Comparison of ENCODE assay signal across 8 cellular contexts in genomic region chr6:42783876-42784738, GRCh38. TPM values are rescaled to one million over a fixed set of nuclear protein-coding genes. Genes with fewer than 3 reads are reported as not detected.
DNase-seq lines count a peak whose midpoint lies in the region; ATAC-seq and TF ChIP-seq lines count a peak whose summit lies in the region.

No MANE protein-coding gene starts in this region.

- H3K9me2 ChIP-seq in SU-DHL-6 (replicated peaks; ENCODE audit: insufficient read depth, low read length) = no peaks in the 10 kb centered on the region

- peaks cover 73% of the 10 kb centered on the region for H3F3A ChIP-seq in SU-DHL-6 (ENCODE audit: insufficient read depth)

- DNase-seq in fibroblast of mammary gland (ENCODE audit: low read depth) (peak; percentile 14), ovary (no peak), LoVo (ENCODE audit: low spot score) (no peak)

- peaks cover 73% of the 10 kb centered on the region for H3K79me2 ChIP-seq in SU-DHL-6 (ENCODE audit: insufficient read depth, low read length)

- peak overlapping the region; percentile 12 for H2AFZ ChIP-seq in SU-DHL-6 (ENCODE audit: low read depth, low read length, severe bottlenecking)

- H3K36me3 ChIP-seq in SU-DHL-6 (ENCODE audit: low read length) = peaks cover 4% of the 10 kb centered on the region; the same call in 1 of the 2 replicates
- H3K36me3 ChIP-seq in ovary = no peaks in the 10 kb centered on the region

- WGBS in ovary, 3 donors = 0 to 1% (median 0%) methylated on average over 11 of the region's 11 CpGs

- peak overlapping the region; percentile 72 for H3K4me3 ChIP-seq in SU-DHL-6 (ENCODE audit: insufficient read depth, low read length, poor library complexity, severe bottlenecking)
- H3K4me3 ChIP-seq in fibroblast of mammary gland (ENCODE audit: control insufficient read depth, low read depth, low read length) = peak overlapping the region; percentile 78
- H3K4me3 ChIP-seq in ovary = peak overlapping the region; percentile 67

- H3K27me3 ChIP-seq in SU-DHL-6 (ENCODE audit: low read length) (no peaks in the 10 kb centered on the region), ovary (no peaks in the 10 kb centered on the region)

- H3K27ac ChIP-seq in 22Rv1 (peak overlapping the region; percentile 99), SU-DHL-6 (ENCODE audit: low read depth, low read length) (peak overlapping the region; percentile 92), ovary (peak overlapping the region; percentile 99 to 100)

- H3K9me3 ChIP-seq in SU-DHL-6 (ENCODE audit: insufficient read depth, low read length) (no peaks in the 10 kb centered on the region), ovary (no peaks in the 10 kb centered on the region)

- H3K4me2 ChIP-seq in SU-DHL-6 (ENCODE audit: low read depth, low read length, poor library complexity, severe bottlenecking) = peak overlapping the region; percentile 99

- TF ChIP-seq POLR2A in ovary (IDR thresholded peaks at IDR 0.05) = no peak

- TF ChIP-seq CTCF in 22Rv1 (IDR thresholded peaks at IDR 0.05) = no peak
- no peak for TF ChIP-seq CTCF in SU-DHL-6 (IDR thresholded peaks at IDR 0.05; ENCODE audit: insufficient read depth, low read length, poor library complexity, severe bottlenecking)
- no peak for TF ChIP-seq CTCF in fibroblast of mammary gland (conservative IDR thresholded peaks at IDR 0.05; ENCODE audit: control insufficient read depth, insufficient read depth, low read depth, low read length)
- TF ChIP-seq CTCF in ovary (IDR thresholded peaks at IDR 0.05) = peak in 1 of 3 donors; percentile 21

- H3K9ac ChIP-seq in SU-DHL-6 (ENCODE audit: low read length) = peak overlapping the region; percentile 95

- H4K20me1 ChIP-seq in SU-DHL-6 (ENCODE audit: low read depth, low read length) = no peaks in the 10 kb centered on the region

- H3K4me1 ChIP-seq in ovary (ENCODE audit: insufficient read depth) = peaks cover 12% of the 10 kb centered on the region

- intact Hi-C loops in ovary (cut with DNase I) = loop anchor here in 2 of 4 donors (1.0 to 10.0 kb wide), 3 partner anchors 37 to 91 kb away; partner anchors contain the start of genes TBCC (in 2 of the 2) and RPL7L1 (in 1 of the 2)

- peak; percentile 38 for TF ChIP-seq EP300 in ovary (IDR thresholded peaks at IDR 0.05)

- ATAC-seq in GM21390 (IDR thresholded peaks at IDR 0.05; ENCODE audit: unreplicated experiment) (peak; percentile 7), HG03521 (IDR thresholded peaks at IDR 0.05; ENCODE audit: unreplicated experiment) (no peak), GM19023 (IDR thresholded peaks at IDR 0.05; ENCODE audit: unreplicated experiment) (no peak)

RNA-seq across cellular contexts. Expression of gene BICRAL, which starts 2.3 kb away (rescaled TPM):
- 10 to 100 TPM; 13.3 to 27.1 (median 25.4) TPM for total RNA-seq in ovary
- polyA plus RNA-seq in ovary = 10 to 100 TPM; 10.5 to 24.9 TPM

RNA-seq across cellular contexts. Expression of gene TBCC, which starts 38.2 kb away (rescaled TPM):
- total RNA-seq in ovary = 10 to 100 TPM; 15.2 to 18.7 (median 16.7) TPM
- 10 to 100 TPM; 14.1 to 15.4 TPM for polyA plus RNA-seq in ovary
